In genomic region chr1:90719321-90720136, GRCh38 we compare ENCODE assay signal across 18 cellular contexts. TPM values are rescaled to one million over a fixed set of nuclear protein-coding genes. Genes with fewer than 3 reads are reported as not detected.
A peak's percentile ranks its signal among the peaks of the same experiment; 100 is the strongest.
DNase-seq lines count a peak whose midpoint lies in the region; ATAC-seq, FAIRE-seq and TF ChIP-seq lines count a peak whose summit lies in the region.
"Had no signal": no experiment of that assay in that cellular context is flagged by ENCODE, and none has a peak within 500 bp of the region (broad histone marks: within the 10 kb centered on the region; RNA-seq: fewer than 3 reads in every experiment).

No MANE protein-coding gene starts in this region.

- H3K4me3 ChIP-seq in HUES6 (ENCODE audit: low read depth, low read length) (peak overlapping the region; percentile 64), endothelial cell of umbilical vein (replicated peaks in 1 of 3; ENCODE audit: insufficient read depth in 1 of 3, low read depth in 1 of 3, low read length in 3 of 3) (no peak overlapping the region)
- H3K4me3 ChIP-seq: left lung had no signal

- H3K27ac ChIP-seq in HUES6 (ENCODE audit: low read depth, low read length) (no peak overlapping the region), endothelial cell of umbilical vein (ENCODE audit: insufficient read depth, low read depth, low read length) (no peak overlapping the region)
- H3K27ac ChIP-seq: A549, foreskin keratinocyte, left lung, psoas muscle had no signal

- peaks cover 28% of the 10 kb centered on the region for H3K4me1 Mint-ChIP-seq in T-helper 1 cell treated with Interleukin-12 subunit alpha and Interleukin-12 subunit beta and Interleukin-4 antibody, amounts not matched to agents 30 μg/mL and 1 μg/mL, for 36 hours (ENCODE audit: low read depth)
- H3K4me1 Mint-ChIP-seq in osteocyte (ENCODE audit: unreplicated experiment), result peaks cover 35% of the 10 kb centered on the region
- H3K4me1 Mint-ChIP-seq in stimulated activated memory B cell treated with anti-CD40 and anti-IgM and Interleukin-4, amounts not matched to agents 10 μg/mL and 1 μg/mL and 100 μg/mL, for 72 hours, result peaks cover 29% of the 10 kb centered on the region

- TF ChIP-seq CTCF in endothelial cell of umbilical vein (IDR thresholded peaks at IDR 0.05; ENCODE audit: extremely low read depth in 1 of 2, insufficient read depth in 1 of 2, low read depth in 1 of 2, low read length in 2 of 2) (no peak), osteocyte (IDR thresholded peaks at IDR 0.05) (no peak)

- intact Hi-C loops in endothelial cell of umbilical vein (cut with micrococcal nuclease), result loop anchor here (2.0 to 5.0 kb wide), 2 partner anchors 558 to 673 kb away; no protein-coding TSS in a partner anchor

- TF ChIP-seq POLR2A in endothelial cell of umbilical vein (IDR thresholded peaks at IDR 0.05; ENCODE audit: low read depth, low read length), result no peak

- H3K4me3 Mint-ChIP-seq in T-helper 1 cell treated with Interleukin-12 subunit alpha and Interleukin-12 subunit beta and Interleukin-4 antibody, amounts not matched to agents 30 μg/mL and 1 μg/mL, for 36 hours, result no peak overlapping the region
- peak overlapping the region; percentile 11 for H3K4me3 Mint-ChIP-seq in osteocyte (ENCODE audit: unreplicated experiment)
- H3K4me3 Mint-ChIP-seq in stimulated activated memory B cell treated with anti-CD40 and anti-IgM and Interleukin-4, amounts not matched to agents 10 μg/mL and 1 μg/mL and 100 μg/mL, for 72 hours, result no peak overlapping the region

- peaks cover 17% of the 10 kb centered on the region for H3K36me3 Mint-ChIP-seq in T-helper 1 cell treated with Interleukin-12 subunit alpha and Interleukin-12 subunit beta and Interleukin-4 antibody, amounts not matched to agents 30 μg/mL and 1 μg/mL, for 36 hours (ENCODE audit: low read depth)
- H3K36me3 Mint-ChIP-seq in osteocyte (ENCODE audit: unreplicated experiment), result peaks cover 4% of the 10 kb centered on the region
- H3K36me3 Mint-ChIP-seq in stimulated activated memory B cell treated with anti-CD40 and anti-IgM and Interleukin-4, amounts not matched to agents 10 μg/mL and 1 μg/mL and 100 μg/mL, for 72 hours, result no peaks in the 10 kb centered on the region

- CTCF ChIA-PET in endothelial cell of umbilical vein (lab: Charles Lee), result interaction anchor here (1.4 to 4.8 kb wide), 6 partner anchors 12 to 447 kb away, joined by 3 to 117 read pairs (median 36); no protein-coding TSS in a partner anchor

- no peaks in the 10 kb centered on the region for H3K9me3 ChIP-seq in HUES6 (ENCODE audit: control insufficient read depth, insufficient read depth, low read depth, low read length)
- H3K9me3 ChIP-seq in endothelial cell of umbilical vein (replicated peaks; ENCODE audit: control insufficient read depth, insufficient read depth, low read length), result no peaks in the 10 kb centered on the region
- H3K9me3 ChIP-seq: A549, left lung, psoas muscle had no signal

- no peak for FAIRE-seq in endothelial cell of umbilical vein (lab: Jason Lieb, UNC)
- FAIRE-seq: A549, colon, GM18507 had no signal

- BruUV-seq in endothelial cell of umbilical vein (replicated peaks; lab: Mats Ljungman, UMichigan), result no TSS peak

- dilution Hi-C loops in endothelial cell of umbilical vein (cut with MboI; ENCODE audit: extremely low pct_ligation_motif_present, low sequenced_read_pairs), result no loop called here

- no peak for ATAC-seq in GM18502 (IDR thresholded peaks at IDR 0.05; ENCODE audit: poor library complexity, unreplicated experiment)
- ATAC-seq in stimulated activated memory B cell treated with anti-CD40 and anti-IgM and Interleukin-4, amounts not matched to agents 10 μg/mL and 1 μg/mL and 100 μg/mL, for 72 hours, result no peak
- ATAC-seq: foreskin keratinocyte, left lung had no signal

- H3K9me1 ChIP-seq in endothelial cell of umbilical vein (replicated peaks; ENCODE audit: control insufficient read depth, extremely low read depth, insufficient read depth, low read length), result no peaks in the 10 kb centered on the region

- H3K27me3 ChIP-seq in HUES6 (ENCODE audit: control insufficient read depth, insufficient read depth, low read length) (peaks cover 100% of the 10 kb centered on the region), endothelial cell of umbilical vein (ENCODE audit: control insufficient read depth in 2 of 2, insufficient read depth in 2 of 2, low read length in 2 of 2) (peaks cover 81 to 97% of the 10 kb centered on the region in 2 experiments)

- H3K4me1 ChIP-seq in HUES6 (ENCODE audit: control insufficient read depth, insufficient read depth, low read length), result peaks cover 13% of the 10 kb centered on the region
- no peaks in the 10 kb centered on the region for H3K4me1 ChIP-seq in endothelial cell of umbilical vein (ENCODE audit: control insufficient read depth, extremely low read depth, insufficient read depth, low read length)
- H3K4me1 ChIP-seq: A549, foreskin keratinocyte had no signal

- no peaks in the 10 kb centered on the region for H4K20me1 ChIP-seq in endothelial cell of umbilical vein (replicated peaks; ENCODE audit: control insufficient read depth, extremely low read depth, insufficient read depth, low read length)

- H2AFZ ChIP-seq in endothelial cell of umbilical vein (ENCODE audit: low read depth, low read length), result no peak overlapping the region

- H3K36me3 ChIP-seq in HUES6 (ENCODE audit: control insufficient read depth, insufficient read depth, low read length) (no peaks in the 10 kb centered on the region), endothelial cell of umbilical vein (ENCODE audit: control insufficient read depth in 2 of 2, extremely low read depth in 1 of 2, insufficient read depth in 2 of 2, low read length in 2 of 2) (no peaks in the 10 kb centered on the region)
- H3K36me3 ChIP-seq: left lung had no signal

- no peak overlapping the region for H3K9ac ChIP-seq in HUES6 (ENCODE audit: low read length)
- H3K9ac ChIP-seq in endothelial cell of umbilical vein (replicated peaks; ENCODE audit: extremely low read depth, insufficient read depth, low read length), result no peak overlapping the region

- peaks cover 91% of the 10 kb centered on the region for H3K27me3 Mint-ChIP-seq in T-helper 1 cell treated with Interleukin-12 subunit alpha and Interleukin-12 subunit beta and Interleukin-4 antibody, amounts not matched to agents 30 μg/mL and 1 μg/mL, for 36 hours (ENCODE audit: low read depth)
- peaks cover 86% of the 10 kb centered on the region for H3K27me3 Mint-ChIP-seq in osteocyte (ENCODE audit: unreplicated experiment)
- H3K27me3 Mint-ChIP-seq in stimulated activated memory B cell treated with anti-CD40 and anti-IgM and Interleukin-4, amounts not matched to agents 10 μg/mL and 1 μg/mL and 100 μg/mL, for 72 hours, result peaks cover 99% of the 10 kb centered on the region

- peak overlapping the region; percentile 49 for H3K27ac Mint-ChIP-seq in T-helper 1 cell treated with Interleukin-12 subunit alpha and Interleukin-12 subunit beta and Interleukin-4 antibody, amounts not matched to agents 30 μg/mL and 1 μg/mL, for 36 hours
- H3K27ac Mint-ChIP-seq in osteocyte (ENCODE audit: unreplicated experiment), result no peak overlapping the region
- no peak overlapping the region for H3K27ac Mint-ChIP-seq in stimulated activated memory B cell treated with anti-CD40 and anti-IgM and Interleukin-4, amounts not matched to agents 10 μg/mL and 1 μg/mL and 100 μg/mL, for 72 hours

- no peak overlapping the region for H3K4me2 ChIP-seq in endothelial cell of umbilical vein (ENCODE audit: insufficient read depth, low read length)

- peaks cover 7% of the 10 kb centered on the region for H3K9me3 Mint-ChIP-seq in T-helper 1 cell treated with Interleukin-12 subunit alpha and Interleukin-12 subunit beta and Interleukin-4 antibody, amounts not matched to agents 30 μg/mL and 1 μg/mL, for 36 hours
- peaks cover 14% of the 10 kb centered on the region for H3K9me3 Mint-ChIP-seq in osteocyte (ENCODE audit: unreplicated experiment)
- H3K9me3 Mint-ChIP-seq in stimulated activated memory B cell treated with anti-CD40 and anti-IgM and Interleukin-4, amounts not matched to agents 10 μg/mL and 1 μg/mL and 100 μg/mL, for 72 hours, result peaks cover 7% of the 10 kb centered on the region

- H3K79me2 ChIP-seq in endothelial cell of umbilical vein (ENCODE audit: control insufficient read depth, insufficient read depth, low read length), result no peaks in the 10 kb centered on the region

- DNase-seq in T-helper 1 cell (no peak), endothelial cell of umbilical vein (ENCODE audit: low read depth, low spot score) (no peak), osteocyte (ENCODE audit: extremely low spot score, unreplicated experiment) (no peak), T-helper 9 cell (no peak)
- DNase-seq: activated effector memory CD4-positive, alpha-beta T cell treated with Interleukin-2 at 50 U/mL for 16 hours; DMS79; foreskin keratinocyte; psoas muscle; stimulated activated CD4-positive, alpha-beta T cell treated with anti-CD3 and anti-CD28 coated beads, Interleukin-4, amount 100 ng/mL, for 24 hours had no signal

- POLR2A ChIA-PET in endothelial cell of umbilical vein (lab: Charles Lee), result no interaction called here

TF ChIP-seq in endothelial cell of umbilical vein, 7 proteins besides CTCF, POLR2A, EP300 and RAD21:
- TF ChIP-seq FOS (IDR thresholded peaks at IDR 0.05; ENCODE audit: borderline replicate concordance, insufficient read depth, low read length) (no peak), EZH2 (IDR thresholded peaks at IDR 0.05; ENCODE audit: borderline replicate concordance, low read depth, low read length, severe bottlenecking) (peak; percentile 87)

RNA-seq across cellular contexts. Expression of gene BARHL2, which starts 2.4 kb away (rescaled TPM):
- total RNA-seq in endothelial cell of umbilical vein (not detected in 2 replicates), osteocyte (not detected in 2 replicates)
- polyA plus RNA-seq in endothelial cell of umbilical vein, result not detected in 2 replicates
- not detected in 2 replicates for polyA plus RNA-seq in endothelial cell of umbilical vein (2011; cell fraction: cytosol; rRNA removed)
- polyA plus RNA-seq in endothelial cell of umbilical vein (2011; cell fraction: nucleus; rRNA removed), result not detected in 2 replicates
- not detected in 2 replicates for polyA plus RNA-seq in endothelial cell of umbilical vein (2012)
- not detected in 2 replicates for polyA minus RNA-seq in endothelial cell of umbilical vein
- not detected for polyA minus RNA-seq in endothelial cell of umbilical vein (2011; cell fraction: cytosol; rRNA and poly(A)+ RNA removed)
- not detected in 2 replicates for polyA minus RNA-seq in endothelial cell of umbilical vein (2011; cell fraction: nucleus; rRNA and poly(A)+ RNA removed)
- total RNA-seq: foreskin keratinocyte, left lung, psoas muscle, subcutaneous adipose tissue had no signal
- polyA plus RNA-seq: A549, foreskin keratinocyte, psoas muscle had no signal
